15 cellular contexts compared by ENCODE assay signal in the genomic region with DNA sequence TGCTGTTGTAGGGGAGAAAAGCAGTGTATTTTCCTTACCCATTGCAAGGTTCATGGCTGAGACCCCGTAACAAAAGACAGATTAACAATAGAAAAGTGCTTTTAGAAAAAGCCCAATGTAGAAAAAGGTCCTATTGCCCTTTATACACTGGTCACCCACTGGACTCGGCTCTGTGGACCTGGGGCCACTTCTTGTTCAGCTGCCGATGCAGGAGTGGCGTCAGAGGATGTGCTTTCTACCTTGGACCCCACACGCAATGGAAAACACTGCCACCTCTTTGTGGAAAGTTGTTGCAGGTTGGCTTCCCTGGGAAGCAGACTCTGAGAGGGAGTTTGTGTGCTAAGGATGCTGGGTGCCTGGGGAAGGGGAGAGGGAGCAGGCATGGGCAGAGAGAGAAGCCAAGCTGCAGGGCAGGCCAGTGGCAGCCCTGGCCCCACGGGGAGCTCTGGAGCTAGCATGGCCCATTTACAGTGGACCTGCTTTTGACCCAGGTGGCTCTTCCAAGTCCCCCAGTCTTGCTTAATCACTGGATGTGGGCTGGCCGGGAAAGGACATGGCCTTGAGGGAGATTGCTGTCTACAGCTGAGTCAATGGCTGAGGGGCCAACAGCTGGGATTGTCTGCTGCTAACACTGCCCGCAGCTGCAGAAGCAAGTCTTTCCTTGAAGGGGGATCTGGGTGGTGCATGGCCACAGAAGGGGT.
"Had no signal": no experiment of that assay in that cellular context is flagged by ENCODE, and none has a peak within 500 bp of the region (broad histone marks: within the 10 kb centered on the region; RNA-seq: fewer than 3 reads in every experiment).

No MANE protein-coding gene starts in this region.

- ATAC-seq: activated T-cell treated with anti-CD3 and anti-CD28 coated beads, Interleukin-2, amount 50 U/mL, for 72 hours; effector memory CD8-positive, alpha-beta T cell; stimulated activated naive CD8-positive, alpha-beta T cell treated with anti-CD3 and anti-CD28 coated beads, Interleukin-15, amount 100 ng/mL, for 72 hours had no signal

- H3K4me1 ChIP-seq: suprapubic skin, upper lobe of left lung had no signal

- H3K4me3 Mint-ChIP-seq: activated naive CD4-positive, alpha-beta T cell treated with anti-CD3 and anti-CD28 coated beads, Interleukin-2, amount 50 U/mL, for 24 hours; activated T-cell treated with anti-CD3 and anti-CD28 coated beads, Interleukin-2, amount 50 U/mL, for 72 hours; effector memory CD8-positive, alpha-beta T cell; stimulated activated naive CD8-positive, alpha-beta T cell treated with anti-CD3 and anti-CD28 coated beads, Interleukin-15, amount 100 ng/mL, for 72 hours; T-helper 2 cell treated with Interferon-gamma antibody and Interleukin-4, amounts not matched to agents 5 μg/mL and 100 μg/mL, for 36 hours had no signal

- DNase-seq: activated CD4-positive, alpha-beta T cell treated with anti-CD3 and anti-CD28 coated beads, Interleukin-2, amount 50 U/mL, for 4 hours; activated effector memory CD4-positive, alpha-beta T cell treated with anti-CD3 and anti-CD28 coated beads, Interleukin-2, amount 50 U/mL, for 16 hours; activated T-cell treated with anti-CD3 and anti-CD28 coated beads, Interleukin-2, amount 50 U/mL, for 72 hours; amygdala; effector memory CD8-positive, alpha-beta T cell; foreskin fibroblast; SK-N-SH; stimulated activated CD4-positive, alpha-beta T cell treated with anti-CD3 and anti-CD28 coated beads, Interleukin-12 subunit alpha, Interleukin-12 subunit beta, amount 100 ng/mL, for 4 hours; stimulated activated CD4-positive, alpha-beta T cell treated with anti-CD3 and anti-CD28 coated beads, Interleukin-1b, Interleukin-23, amount 100 ng/mL, for 48 hours; stimulated activated naive CD8-positive, alpha-beta T cell treated with anti-CD3 and anti-CD28 coated beads, Interleukin-15, amount 100 ng/mL, for 72 hours; upper lobe of left lung had no signal

- H3K4me3 ChIP-seq: cardiac muscle cell, suprapubic skin, upper lobe of left lung had no signal

- H3K27ac Mint-ChIP-seq: activated naive CD4-positive, alpha-beta T cell treated with anti-CD3 and anti-CD28 coated beads, Interleukin-2, amount 50 U/mL, for 24 hours; activated T-cell treated with anti-CD3 and anti-CD28 coated beads, Interleukin-2, amount 50 U/mL, for 72 hours; effector memory CD8-positive, alpha-beta T cell had no signal

- H3K9me3 Mint-ChIP-seq: activated naive CD4-positive, alpha-beta T cell treated with anti-CD3 and anti-CD28 coated beads, Interleukin-2, amount 50 U/mL, for 24 hours; activated T-cell treated with anti-CD3 and anti-CD28 coated beads, Interleukin-2, amount 50 U/mL, for 72 hours; effector memory CD8-positive, alpha-beta T cell; stimulated activated naive CD8-positive, alpha-beta T cell treated with anti-CD3 and anti-CD28 coated beads, Interleukin-15, amount 100 ng/mL, for 72 hours; T-helper 2 cell treated with Interferon-gamma antibody and Interleukin-4, amounts not matched to agents 5 μg/mL and 100 μg/mL, for 36 hours had no signal

- H3K36me3 ChIP-seq: cardiac muscle cell, suprapubic skin, upper lobe of left lung had no signal

- H3K27me3 ChIP-seq: cardiac muscle cell, upper lobe of left lung had no signal

- H3K27ac ChIP-seq: cardiac muscle cell, suprapubic skin, upper lobe of left lung had no signal

- H3K9me3 ChIP-seq: SK-N-SH, suprapubic skin, upper lobe of left lung had no signal

- H3K4me2 ChIP-seq: SK-N-SH had no signal

- H3K9ac ChIP-seq: SK-N-SH had no signal

- H3K36me3 Mint-ChIP-seq: activated naive CD4-positive, alpha-beta T cell treated with anti-CD3 and anti-CD28 coated beads, Interleukin-2, amount 50 U/mL, for 24 hours had no signal
